16 cellular contexts compared by ENCODE assay signal in the genomic region with DNA sequence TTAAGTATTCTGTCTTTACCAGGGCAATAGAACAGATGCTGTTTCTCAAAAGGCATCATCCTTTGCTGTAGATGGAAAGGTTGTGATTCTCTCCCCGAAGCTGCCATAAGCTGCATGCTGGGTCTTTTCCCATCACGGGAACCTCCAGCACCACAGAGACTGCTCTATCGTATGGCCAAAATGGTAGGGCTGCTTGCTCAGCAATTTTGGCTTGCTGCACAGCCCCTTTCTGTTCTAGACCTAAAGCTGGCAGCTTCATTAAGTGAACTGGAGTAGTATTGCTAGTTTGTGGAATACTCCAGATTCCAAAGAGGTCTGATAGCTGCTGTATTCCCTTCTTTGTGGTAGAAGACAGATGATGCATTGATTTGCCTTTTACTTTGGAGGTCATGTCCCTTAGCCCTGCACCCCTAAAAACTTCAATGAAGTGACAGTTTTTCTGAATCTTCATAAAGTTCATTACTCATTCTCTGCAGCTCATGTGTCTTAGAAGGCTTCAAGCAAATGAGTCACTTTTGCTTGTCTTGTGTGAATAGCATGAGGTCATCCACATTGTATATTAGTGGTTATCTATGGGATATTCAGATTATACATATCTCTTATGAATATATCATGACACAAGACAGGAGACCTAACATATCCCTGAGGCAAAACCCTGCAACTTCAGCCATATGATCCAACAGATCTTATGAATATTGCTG.
DNase-seq lines count a peak whose midpoint lies in the region; ATAC-seq, FAIRE-seq and TF ChIP-seq lines count a peak whose summit lies in the region.
"Had no signal": no experiment of that assay in that cellular context is flagged by ENCODE, and none has a peak within 500 bp of the region (broad histone marks: within the 10 kb centered on the region; RNA-seq: fewer than 3 reads in every experiment).

No MANE protein-coding gene starts in this region.

- TF ChIP-seq POLR2A in GM12891 (IDR thresholded peaks at IDR 0.05; ENCODE audit: low read depth, low read length): no peak

- H3K9me3 Mint-ChIP-seq in astrocyte (ENCODE audit: unreplicated experiment): no peaks in the 10 kb centered on the region
- H3K9me3 Mint-ChIP-seq: IgD-negative memory B cell had no signal

- H3K27ac Mint-ChIP-seq in astrocyte (ENCODE audit: unreplicated experiment): no peak overlapping the region
- H3K27ac Mint-ChIP-seq: IgD-negative memory B cell, T-cell had no signal

- TF ChIP-seq CTCF in astrocyte (IDR thresholded peaks at IDR 0.05; ENCODE audit: insufficient read depth, low read depth, low read length) (no peak), foreskin keratinocyte (conservative IDR thresholded peaks at IDR 0.05) (no peak)

- H3K4me2 ChIP-seq in astrocyte (ENCODE audit: low read length): peak overlapping the region; percentile 3

- ATAC-seq in foreskin keratinocyte (peak; percentile 99), GM19035 (IDR thresholded peaks at IDR 0.05; ENCODE audit: unreplicated experiment) (no peak), GM18511 (IDR thresholded peaks at IDR 0.05; ENCODE audit: unreplicated experiment) (no peak)
- ATAC-seq: body of pancreas, sciatic nerve had no signal

- peaks cover 6% of the 10 kb centered on the region for H3K27me3 Mint-ChIP-seq in astrocyte (ENCODE audit: low read depth, unreplicated experiment)
- H3K27me3 Mint-ChIP-seq: IgD-negative memory B cell, T-cell had no signal

- DNase-seq in AG08396 (ENCODE audit: low spot score) (peak; percentile 13), HCEC 1CT (peak; percentile 80), astrocyte (ENCODE audit: low read depth) (peak; percentile 64), foreskin keratinocyte (peak; percentile 58 to 82), pons (ENCODE audit: low spot score) (no peak), GM12891 (ENCODE audit: insufficient read length, low spot score) (no peak)
- DNase-seq: activated gamma-delta T cell treated with Interleukin-2 at 50 U/mL for 16 hours; body of pancreas; MV-4-11; stimulated activated CD4-positive, alpha-beta T cell treated with anti-CD3 and anti-CD28 coated beads, Interleukin-2, amount 100 ng/mL, for 48 hours; stimulated activated CD8-positive, alpha-beta memory T cell treated with anti-CD3 and anti-CD28 coated beads, Interleukin-4, amount 100 ng/mL, for 48 hours; T-cell had no signal

- H4K20me1 ChIP-seq in astrocyte (ENCODE audit: insufficient read depth, low read length): no peaks in the 10 kb centered on the region

- H3K9ac ChIP-seq in astrocyte (ENCODE audit: low read length): no peak overlapping the region

- no peak overlapping the region for H2AFZ ChIP-seq in astrocyte (ENCODE audit: low read depth, low read length)

- no peaks in the 10 kb centered on the region for H3K79me2 ChIP-seq in astrocyte (ENCODE audit: insufficient read depth, low read length)

- no peak overlapping the region for H3K4me3 Mint-ChIP-seq in astrocyte (ENCODE audit: unreplicated experiment)
- H3K4me3 Mint-ChIP-seq: IgD-negative memory B cell, T-cell had no signal

- H3K27me3 ChIP-seq in astrocyte (ENCODE audit: insufficient read depth, low read length) (no peaks in the 10 kb centered on the region), foreskin keratinocyte (no peaks in the 10 kb centered on the region)
- H3K27me3 ChIP-seq: body of pancreas had no signal

- no peak overlapping the region for H3K27ac ChIP-seq in astrocyte (ENCODE audit: low read depth, low read length)
- H3K27ac ChIP-seq in foreskin keratinocyte: no peak overlapping the region
- H3K27ac ChIP-seq: body of pancreas had no signal

- H3K4me3 ChIP-seq in astrocyte (ENCODE audit: insufficient read depth, low read depth, low read length): no peak overlapping the region
- H3K4me3 ChIP-seq: body of pancreas had no signal

- H3K36me3 ChIP-seq in astrocyte (ENCODE audit: insufficient read depth, low read length): no peaks in the 10 kb centered on the region

- peak; percentile 73 for FAIRE-seq in astrocyte (lab: Jason Lieb, UNC)
- FAIRE-seq in GM12891 (lab: Jason Lieb, UNC): no peak

- H3K4me1 ChIP-seq in astrocyte (ENCODE audit: insufficient read depth, low read length) (peaks cover 6% of the 10 kb centered on the region), foreskin keratinocyte (no peaks in the 10 kb centered on the region)
- H3K4me1 ChIP-seq: body of pancreas had no signal

- H3K4me1 Mint-ChIP-seq in astrocyte (ENCODE audit: low read depth, unreplicated experiment): peaks cover 14% of the 10 kb centered on the region
- H3K4me1 Mint-ChIP-seq: IgD-negative memory B cell had no signal

- no peaks in the 10 kb centered on the region for H3K36me3 Mint-ChIP-seq in astrocyte (ENCODE audit: low read depth, unreplicated experiment)
- H3K36me3 Mint-ChIP-seq: IgD-negative memory B cell, T-cell had no signal

- H3K9me3 ChIP-seq in astrocyte (ENCODE audit: insufficient read depth, low read depth, low read length): no peaks in the 10 kb centered on the region
- H3K9me3 ChIP-seq: body of pancreas had no signal

TF ChIP-seq in GM12891, 5 proteins besides CTCF, POLR2A, EP300 and RAD21:
- TF ChIP-seq POLR2AphosphoS5 (IDR thresholded peaks at IDR 0.05; ENCODE audit: low read depth, low read length): no peak
- no peak for TF ChIP-seq PAX5 (IDR thresholded peaks at IDR 0.05; ENCODE audit: insufficient read depth, low read length, severe bottlenecking)

Comparison
In these comparisons a context has a peak if more than half of its experiments do, and no peak if none do; other contexts are left out.
1. DNase-seq: peak in AG08396 (single experiment), HCEC 1CT (single experiment), astrocyte (single experiment) and foreskin keratinocyte (2 of 2); none in pons (single experiment) and GM12891 (single experiment).